ENCODE assay signal across 22 cellular contexts in the genomic region with DNA sequence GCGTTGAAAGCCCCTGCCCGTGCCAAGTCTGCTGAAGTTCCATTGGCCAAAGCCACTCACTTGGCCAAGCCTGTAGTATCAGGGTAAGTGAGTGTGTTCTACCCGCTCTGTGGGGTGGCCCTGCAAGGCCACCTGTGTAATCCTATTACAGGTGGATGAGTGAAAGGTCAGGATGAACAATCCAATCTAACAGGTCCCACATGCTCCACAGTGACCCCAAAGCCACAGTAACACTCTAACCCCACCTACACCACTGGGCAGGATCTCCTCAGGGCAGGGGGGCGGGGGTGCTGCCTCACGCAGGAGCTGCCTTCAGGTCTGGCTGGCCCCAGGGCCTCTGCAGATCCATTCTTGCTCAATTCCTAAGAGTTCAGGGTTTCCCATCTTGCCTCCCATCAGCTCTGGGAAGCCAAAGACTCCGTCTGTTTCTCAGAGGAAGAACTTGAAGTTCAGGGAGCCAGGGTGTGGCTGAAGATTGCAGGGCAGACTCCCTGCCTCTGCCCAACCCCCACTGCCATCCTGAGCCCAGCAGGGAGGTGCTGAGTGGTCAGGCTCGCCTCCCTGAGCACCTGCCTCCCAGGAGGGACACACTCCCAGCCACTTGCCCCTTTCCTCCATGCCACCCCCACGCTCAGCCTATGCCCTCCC. TPM values are rescaled to one million over a fixed set of nuclear protein-coding genes. Genes with fewer than 3 reads are reported as not detected.
A peak's percentile ranks its signal among the peaks of the same experiment; 100 is the strongest.
DNase-seq lines count a peak whose midpoint lies in the region; ATAC-seq, FAIRE-seq and TF ChIP-seq lines count a peak whose summit lies in the region.
"Had no signal": no experiment of that assay in that cellular context is flagged by ENCODE, and none has a peak within 500 bp of the region (broad histone marks: within the 10 kb centered on the region; RNA-seq: fewer than 3 reads in every experiment).

No MANE protein-coding gene starts in this region.

- intact Hi-C loops in pancreas (cut with DNase I) (no loop called here), CD14-positive monocyte (cut with micrococcal nuclease) (no loop called here)

- H3K9me3 Mint-ChIP-seq in CD14-positive monocyte = no peaks in the 10 kb centered on the region
- H3K9me3 Mint-ChIP-seq: activated naive CD4-positive, alpha-beta T cell treated with anti-CD3 and anti-CD28 coated beads, Interleukin-2, amount 50 U/mL, for 72 hours; neural progenitor cell had no signal

- CTCF ChIA-PET in A549 (lab: Yijun Ruan, JAX) = interaction anchor here (0.9 to 4.7 kb wide), 2 partner anchors 8 to 58 kb away, joined by 3 to 42 read pairs; a partner anchor contains a TSS

- peaks cover 15% of the 10 kb centered on the region for H3K4me1 ChIP-seq in A549
- peaks cover 0 to 20% (median 9%) of the 10 kb centered on the region in 3 donors for H3K4me1 ChIP-seq in pancreas
- H3K4me1 ChIP-seq: neural progenitor cell had no signal

- H3K4me2 ChIP-seq in A549 = peak overlapping the region; percentile 32
- H3K4me2 ChIP-seq: neural progenitor cell had no signal

- no peak for TF ChIP-seq RAD21 in A549 (conservative IDR thresholded peaks at IDR 0.05 in 1 of 2, IDR thresholded peaks at IDR 0.05 in 1 of 2)

- no peak for TF ChIP-seq POLR2A in A549 (IDR thresholded peaks at IDR 0.05; ENCODE audit: low read length)

- H3K27ac ChIP-seq in A549 = peak overlapping the region; percentile 57 to 60; a peak in 5 of 6 replicates
- peak overlapping the region; percentile 46 for H3K27ac ChIP-seq in epithelial cell of prostate
- no peak overlapping the region for H3K27ac ChIP-seq in pancreas
- H3K27ac ChIP-seq: BLaER1 treated with 17β-estradiol and CSF1 and Interleukin-3, amounts not matched to agents 10 nM and 100 nM; neural progenitor cell had no signal

- TF ChIP-seq EP300 in A549 (IDR thresholded peaks at IDR 0.05) = no peak

- peak in 1 of 2 experiments; percentile 14 for DNase-seq in A549 (ENCODE audit: low read depth in 1 of 2, low spot score in 1 of 2)
- peak; percentile 46 for DNase-seq in NCI-H69 (lab: John Stamatoyannopoulos, UW)
- no peak for DNase-seq in epithelial cell of prostate (ENCODE audit: low read depth, low spot score)
- DNase-seq in pancreas = peak in 1 of 6 donors; percentile 48
- no peak for DNase-seq in COLO829 (ENCODE audit: low spot score)
- no peak for DNase-seq in NCI-H82 (lab: John Stamatoyannopoulos, UW)
- DNase-seq in CD14-positive monocyte (ENCODE audit: low spot score) = no peak
- no peak for DNase-seq in mucosa of gallbladder (ENCODE audit: low spot score)
- DNase-seq: ACHN; activated CD4-positive, alpha-beta T cell treated with anti-CD3 and anti-CD28 coated beads for 1 hour; activated T-cell treated with anti-CD3 and anti-CD28 coated beads, Interleukin-2, amount 50 U/mL, for 48 hours; cerebellar nuclear complex; effector CD8-positive, alpha-beta T cell; glutamatergic neuron; left ventricle myocardium superior; NCI-H1694 treated with DMSO at 0.1 percent for 48 hours; NCI-H774 had no signal

- H3K4me3 ChIP-seq in A549 (no peak overlapping the region), pancreas (no peak overlapping the region)
- H3K4me3 ChIP-seq: BLaER1 treated with 17β-estradiol and CSF1 and Interleukin-3, amounts not matched to agents 10 nM and 100 nM; neural progenitor cell had no signal

- peak overlapping the region in 1 of 7 donors; percentile 59 for H3K27ac Mint-ChIP-seq in CD14-positive monocyte
- H3K27ac Mint-ChIP-seq: activated naive CD4-positive, alpha-beta T cell treated with anti-CD3 and anti-CD28 coated beads, Interleukin-2, amount 50 U/mL, for 72 hours; neural progenitor cell had no signal

- H3K27me3 Mint-ChIP-seq in CD14-positive monocyte (ENCODE audit: low read depth in 3 of 3) = peaks cover 1 to 7% (median 2%) of the 10 kb centered on the region in 3 donors

- ATAC-seq in A549 (peak; percentile 33 to 48; a peak in 5 of 6 replicates), pancreas (peak in 3 of 4 donors; percentile 37 to 48 (median 41))
- ATAC-seq: activated naive CD4-positive, alpha-beta T cell treated with anti-CD3 and anti-CD28 coated beads, Interleukin-2, amount 50 U/mL, for 72 hours; left ventricle myocardium superior had no signal

- TF ChIP-seq CTCF in A549 (IDR thresholded peaks at IDR 0.05) (no peak), pancreas (IDR thresholded peaks at IDR 0.05) (no peak), CD14-positive monocyte (IDR thresholded peaks at IDR 0.05) (no peak)

- no peaks in the 10 kb centered on the region for H3K27me3 ChIP-seq in pancreas
- H3K27me3 ChIP-seq: BLaER1 treated with 17β-estradiol and CSF1 and Interleukin-3, amounts not matched to agents 10 nM and 100 nM; neural progenitor cell had no signal

- H3K4me1 Mint-ChIP-seq in CD14-positive monocyte = no peaks in the 10 kb centered on the region

- FAIRE-seq in A549 (lab: Jason Lieb, UNC) (no peak), pancreas (lab: Jason Lieb, UNC) (no peak)
- FAIRE-seq: astrocyte, urothelium cell line had no signal

- no peaks in the 10 kb centered on the region for H3K36me3 ChIP-seq in pancreas
- H3K36me3 ChIP-seq: BLaER1 treated with 17β-estradiol and CSF1 and Interleukin-3, amounts not matched to agents 10 nM and 100 nM; neural progenitor cell had no signal

- WGBS in A549 (ENCODE audit: missing lambda C conversion rate) = 62% methylated on average over 6 of the region's 8 CpGs
- WGBS in pancreas, 2 donors = 88 to 91% methylated on average over 8 of the region's 8 CpGs

- POLR2A ChIA-PET in A549 (lab: Yijun Ruan, JAX) = no interaction called here

- H3K4me3 Mint-ChIP-seq in CD14-positive monocyte = no peak overlapping the region
- H3K4me3 Mint-ChIP-seq: neural progenitor cell had no signal

- H3K36me3 Mint-ChIP-seq in CD14-positive monocyte = no peaks in the 10 kb centered on the region
- H3K36me3 Mint-ChIP-seq: activated naive CD4-positive, alpha-beta T cell treated with anti-CD3 and anti-CD28 coated beads, Interleukin-2, amount 50 U/mL, for 72 hours; neural progenitor cell had no signal

- H3K9me3 ChIP-seq in A549 (no peaks in the 10 kb centered on the region), pancreas (no peaks in the 10 kb centered on the region)
- H3K9me3 ChIP-seq: BLaER1 treated with 17β-estradiol and CSF1 and Interleukin-3, amounts not matched to agents 10 nM and 100 nM had no signal

TF ChIP-seq in A549, 52 proteins besides CTCF, POLR2A, EP300 and RAD21:
- no peak for TF ChIP-seq CBX2 (IDR thresholded peaks at IDR 0.05; ENCODE audit: borderline replicate concordance, low read depth)

RNA-seq across cellular contexts. Expression of a gene that starts 9.7 kb away (rescaled TPM):
- polyA plus RNA-seq in A549 (2011; rRNA removed) (9.5 and 9.8 TPM in 2 replicates), A549 (2017; fragmentation: RNase III; extraction: RNeasy Plus Mini Kit Qiagen cat#74134 plus additional on column Dnase treatment) (31.3 to 35.3 TPM (median 34.2 TPM) in 3 replicates), pancreas (100 to 1,000 TPM; 153 to 318 TPM), CD14-positive monocyte (10 to 100 TPM; 16.1 to 16.5 TPM)
- 57.8 and 74.6 TPM in 2 replicates for polyA plus RNA-seq in A549 (2012; cell fraction: cytosol; rRNA removed)
- polyA plus RNA-seq in A549 (2012; cell fraction: nucleus; rRNA removed) = 174 and 265 TPM in 2 replicates
- polyA minus RNA-seq in A549 (2011; rRNA and poly(A)+ RNA removed) = 2.1 and 3.2 TPM in 2 replicates
- total RNA-seq in pancreas (10 to 100 TPM; 54.1 to 99.4 (median 64.0) TPM), mucosa of gallbladder (20.0 TPM)

RNA-seq across cellular contexts. Expression of a gene that starts 34.9 kb away (rescaled TPM):
- polyA plus RNA-seq in A549 (2011; rRNA removed) (262 and 285 TPM in 2 replicates), A549 (2017; fragmentation: RNase III; extraction: RNeasy Plus Mini Kit Qiagen cat#74134 plus additional on column Dnase treatment) (273 to 292 TPM (median 276 TPM) in 3 replicates), pancreas (10 to 100 TPM; 56.6 to 81.9 TPM), CD14-positive monocyte (100 to 1,000 TPM; 139 to 154 TPM)
- polyA plus RNA-seq in A549 (2012; cell fraction: cytosol; rRNA removed) = 127 and 130 TPM in 2 replicates
- polyA plus RNA-seq in A549 (2012; cell fraction: nucleus; rRNA removed) = 60.2 and 94.6 TPM in 2 replicates
- polyA minus RNA-seq in A549 (2011; rRNA and poly(A)+ RNA removed) = 73.4 and 85.0 TPM in 2 replicates
- total RNA-seq in pancreas (100 to 1,000 TPM in 3 of 6 donors, 10 to 100 TPM in 3; 79.4 to 113 (median 96.4) TPM), mucosa of gallbladder (152 TPM)

Comparison
In these comparisons a context has a peak if more than half of its experiments do, and no peak if none do; other contexts are left out.
1. H3K27ac ChIP-seq: peak in A549 (2 of 2) and epithelial cell of prostate (single experiment); none in pancreas (0 of 4).